Comparison of ENCODE assay signal across 29 cellular contexts in genomic region chr3:88668180-88668579, GRCh38.
"Had no signal": no experiment of that assay in that cellular context is flagged by ENCODE, and none has a peak within 500 bp of the region (broad histone marks: within the 10 kb centered on the region; RNA-seq: fewer than 3 reads in every experiment).

No MANE protein-coding gene starts in this region.

- H3K4me1 Mint-ChIP-seq: mesothelial cell of epicardium; naive B cell; natural killer cell; nephron progenitor cell; stimulated activated memory B cell treated with anti-CD40 and anti-IgM and Interleukin-4, amounts not matched to agents 10 μg/mL and 1 μg/mL and 100 μg/mL, for 72 hours; stimulated activated naive CD8-positive, alpha-beta T cell treated with anti-CD3 and anti-CD28 coated beads, Interleukin-15, amount 100 ng/mL, for 72 hours had no signal

- H3K9me3 Mint-ChIP-seq: mesothelial cell of epicardium; naive B cell; nephron progenitor cell; stimulated activated memory B cell treated with anti-CD40 and anti-IgM and Interleukin-4, amounts not matched to agents 10 μg/mL and 1 μg/mL and 100 μg/mL, for 72 hours; type B pancreatic cell had no signal

- H3K27me3 Mint-ChIP-seq: stimulated activated memory B cell treated with anti-CD40 and anti-IgM and Interleukin-4, amounts not matched to agents 10 μg/mL and 1 μg/mL and 100 μg/mL, for 72 hours; stimulated activated naive CD8-positive, alpha-beta T cell treated with anti-CD3 and anti-CD28 coated beads, Interleukin-15, amount 100 ng/mL, for 72 hours; type B pancreatic cell had no signal

- H3K36me3 ChIP-seq: left lung, lower lobe of right lung, pancreas, right atrium auricular region, right lobe of liver, tibial nerve, vagina had no signal

- H3K4me2 ChIP-seq: smooth muscle cell had no signal

- ATAC-seq: left colon; left lung; lower lobe of right lung; natural killer cell; pancreas; psoas muscle; right lobe of liver; stimulated activated memory B cell treated with anti-CD40 and anti-IgM and Interleukin-4, amounts not matched to agents 10 μg/mL and 1 μg/mL and 100 μg/mL, for 72 hours; stimulated activated naive CD8-positive, alpha-beta T cell treated with anti-CD3 and anti-CD28 coated beads, Interleukin-15, amount 100 ng/mL, for 72 hours had no signal

- H3K27me3 ChIP-seq: left lung, pancreas, right atrium auricular region, right lobe of liver, tibial nerve, vagina had no signal

- H3K27ac Mint-ChIP-seq: mesothelial cell of epicardium; naive B cell; natural killer cell; nephron progenitor cell; stimulated activated memory B cell treated with anti-CD40 and anti-IgM and Interleukin-4, amounts not matched to agents 10 μg/mL and 1 μg/mL and 100 μg/mL, for 72 hours; stimulated activated naive CD8-positive, alpha-beta T cell treated with anti-CD3 and anti-CD28 coated beads, Interleukin-15, amount 100 ng/mL, for 72 hours; type B pancreatic cell had no signal

- DNase-seq: hippocampal formation; kidney; left colon; left lung; lower lobe of right lung; mammary epithelial cell; mesenchymal stem cell; naive B cell; natural killer cell; nephron progenitor cell; nucleus accumbens; pancreas; posterior cingulate gyrus; psoas muscle; right lobe of liver; stimulated activated CD4-positive, alpha-beta T cell treated with anti-CD3 and anti-CD28 coated beads, Interleukin-1b, Interleukin-23, amount 100 ng/mL, for 48 hours; stimulated activated CD4-positive, alpha-beta T cell treated with anti-CD3 and anti-CD28 coated beads, Interleukin-2, amount 100 ng/mL, for 48 hours; stimulated activated CD4-positive, alpha-beta T cell treated with anti-CD3 and anti-CD28 coated beads, Interleukin-4, amount 100 ng/mL, for 4 hours; stimulated activated CD8-positive, alpha-beta memory T cell treated with anti-CD3 and anti-CD28 coated beads, Interleukin-4, amount 100 ng/mL, for 48 hours; stimulated activated naive CD4-positive, alpha-beta T cell treated with Interleukin-2 at 50 U/mL for 16 hours; stimulated activated naive CD8-positive, alpha-beta T cell treated with anti-CD3 and anti-CD28 coated beads, Interleukin-15, amount 100 ng/mL, for 72 hours; substantia nigra had no signal

- H3K27ac ChIP-seq: left lung, lower lobe of right lung, pancreas, psoas muscle, right atrium auricular region, right lobe of liver, tibial nerve, vagina had no signal

- H3K9me3 ChIP-seq: lower lobe of right lung, pancreas, psoas muscle, right atrium auricular region, right lobe of liver, tibial nerve, vagina had no signal

- H3K4me3 ChIP-seq: left lung, lower lobe of right lung, pancreas, psoas muscle, right atrium auricular region, right lobe of liver, smooth muscle cell, tibial nerve, vagina had no signal

- H3K36me3 Mint-ChIP-seq: mesothelial cell of epicardium; naive B cell; stimulated activated memory B cell treated with anti-CD40 and anti-IgM and Interleukin-4, amounts not matched to agents 10 μg/mL and 1 μg/mL and 100 μg/mL, for 72 hours; type B pancreatic cell had no signal

- H3K4me3 Mint-ChIP-seq: mesothelial cell of epicardium; naive B cell; natural killer cell; nephron progenitor cell; stimulated activated memory B cell treated with anti-CD40 and anti-IgM and Interleukin-4, amounts not matched to agents 10 μg/mL and 1 μg/mL and 100 μg/mL, for 72 hours; stimulated activated naive CD8-positive, alpha-beta T cell treated with anti-CD3 and anti-CD28 coated beads, Interleukin-15, amount 100 ng/mL, for 72 hours; type B pancreatic cell had no signal

- H3K4me1 ChIP-seq: left lung, lower lobe of right lung, pancreas, psoas muscle, right atrium auricular region, right lobe of liver, tibial nerve, vagina had no signal
